1 cellular context compared by ENCODE assay signal in genomic region chr1:50968021-50968883, GRCh38.
TF ChIP-seq lines count a peak whose summit lies in the region.

No MANE protein-coding gene starts in this region.

TF ChIP-seq in K562, 482 proteins besides CTCF, POLR2A, EP300 and RAD21 (continued from another document and continues in another):
- TF ChIP-seq MYNN (IDR thresholded peaks at IDR 0.05) (peak; percentile 49; the same call in 1 of the 2 replicates), MYNN (CRISPR knock-in tag; IDR thresholded peaks at IDR 0.05) (no peak), ZNF212 (CRISPR knock-in tag; IDR thresholded peaks at IDR 0.05) (no peak), CC2D1A (IDR thresholded peaks at IDR 0.05) (no peak), ZNF23 (CRISPR knock-in tag; IDR thresholded peaks at IDR 0.05) (no peak), BACH1 (tag; IDR thresholded peaks at IDR 0.05) (no peak), KLF16 (IDR thresholded peaks at IDR 0.05) (no peak), ZBTB8A (IDR thresholded peaks at IDR 0.05; ENCODE audit: partially characterized antibody) (no peak), DNMT1 (IDR thresholded peaks at IDR 0.05) (no peak), CREBBP (IDR thresholded peaks at IDR 0.05; ENCODE audit: low read depth, low read length) (no peak), DIDO1 (tag; IDR thresholded peaks at IDR 0.05; ENCODE audit: low read depth) (no peak), YBX1 (IDR thresholded peaks at IDR 0.05) (no peak), ZNF780A (CRISPR knock-in tag; IDR thresholded peaks at IDR 0.05) (no peak), CHD2 (IDR thresholded peaks at IDR 0.05; ENCODE audit: low read depth, low read length) (peak; percentile 63), ZNF316 (IDR thresholded peaks at IDR 0.05) (peak; percentile 92), CTBP1 (IDR thresholded peaks at IDR 0.05; ENCODE audit: borderline replicate concordance) (peak; percentile 96), DDX20 (tag; IDR thresholded peaks at IDR 0.05; ENCODE audit: low read depth) (no peak), EZH2 (IDR thresholded peaks at IDR 0.05; ENCODE audit: borderline replicate concordance, low read depth, low read length) (no peak), POU5F1 (IDR thresholded peaks at IDR 0.05; ENCODE audit: borderline replicate concordance, low read depth, low read length, partially characterized antibody) (no peak), NR1H2 (CRISPR knock-in tag; IDR thresholded peaks at IDR 0.05) (no peak), ZNF143 (CRISPR knock-in tag; IDR thresholded peaks at IDR 0.05) (0 out of 2 replicates have a peak, but pooled peaks have one; percentile 47), SMARCE1 (IDR thresholded peaks at IDR 0.05) (peak; percentile 12; the same call in 1 of the 2 replicates), EHMT2 (IDR thresholded peaks at IDR 0.05) (no peak), MBD1 (CRISPR knock-in tag; IDR thresholded peaks at IDR 0.05) (no peak), GATA2 (CRISPR knock-in tag; IDR thresholded peaks at IDR 0.05) (no peak), ZNF174 (CRISPR knock-in tag; IDR thresholded peaks at IDR 0.05) (no peak), RBM25 (IDR thresholded peaks at IDR 0.05; ENCODE audit: low read depth, low read length, severe bottlenecking) (peak; percentile 26), KDM1A (IDR thresholded peaks at IDR 0.05) (0 out of 4 replicates have a peak, but pooled peaks of 1 of the 2 experiments have one; percentile 17), KHSRP (IDR thresholded peaks at IDR 0.05) (no peak), HNRNPL (IDR thresholded peaks at IDR 0.05; ENCODE audit: low read depth, low read length) (peak; percentile 95), RBBP5 (IDR thresholded peaks at IDR 0.05; ENCODE audit: borderline replicate concordance, insufficient read depth, low read length, poor library complexity, severe bottlenecking) (peak; percentile 65), KLF6 (CRISPR knock-in tag; IDR thresholded peaks at IDR 0.05; ENCODE audit: borderline replicate concordance) (no peak), ZNF354B (CRISPR knock-in tag; IDR thresholded peaks at IDR 0.05) (no peak), MAFG (tag; conservative IDR thresholded peaks at IDR 0.05) (peak; percentile 54), MAFK (IDR thresholded peaks at IDR 0.05; ENCODE audit: low read length) (peak; percentile 26; the same call in 1 of the 2 replicates), TCF7L2 (IDR thresholded peaks at IDR 0.05; ENCODE audit: low read depth, low read length) (no peak), PCBP2 (IDR thresholded peaks at IDR 0.05; ENCODE audit: low read depth, low read length, poor library complexity, severe bottlenecking) (no peak), ZNF655 (CRISPR knock-in tag; IDR thresholded peaks at IDR 0.05) (no peak), DEAF1 (CRISPR knock-in tag; IDR thresholded peaks at IDR 0.05) (peak; percentile 42; the same call in 1 of the 2 replicates), ETV5 (CRISPR knock-in tag; IDR thresholded peaks at IDR 0.05; ENCODE audit: low read depth) (no peak), RERE (CRISPR knock-in tag; IDR thresholded peaks at IDR 0.05; ENCODE audit: borderline replicate concordance) (no peak), RFX5 (IDR thresholded peaks at IDR 0.05; ENCODE audit: low read depth, low read length) (no peak), FOXK1 (CRISPR knock-in tag; IDR thresholded peaks at IDR 0.05; ENCODE audit: borderline replicate concordance) (no peak), NR3C1 (CRISPR knock-in tag; IDR thresholded peaks at IDR 0.05) (peak; percentile 79), NFIX (CRISPR knock-in tag; IDR thresholded peaks at IDR 0.05; ENCODE audit: low read depth) (no peak), ZFX (CRISPR knock-in tag; IDR thresholded peaks at IDR 0.05) (peak; percentile 94), KAT2B (IDR thresholded peaks at IDR 0.05; ENCODE audit: low read depth, low read length) (no peak), REST (CRISPR knock-in tag; IDR thresholded peaks at IDR 0.05; ENCODE audit: low read depth) (peak; percentile 87)
- TF ChIP-seq, protein P1, sequence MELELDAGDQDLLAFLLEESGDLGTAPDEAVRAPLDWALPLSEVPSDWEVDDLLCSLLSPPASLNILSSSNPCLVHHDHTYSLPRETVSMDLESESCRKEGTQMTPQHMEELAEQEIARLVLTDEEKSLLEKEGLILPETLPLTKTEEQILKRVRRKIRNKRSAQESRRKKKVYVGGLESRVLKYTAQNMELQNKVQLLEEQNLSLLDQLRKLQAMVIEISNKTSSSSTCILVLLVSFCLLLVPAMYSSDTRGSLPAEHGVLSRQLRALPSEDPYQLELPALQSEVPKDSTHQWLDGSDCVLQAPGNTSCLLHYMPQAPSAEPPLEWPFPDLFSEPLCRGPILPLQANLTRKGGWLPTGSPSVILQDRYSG (tag; conservative IDR thresholded peaks at IDR 0.05; ENCODE audit: low read depth): peak; percentile 46; the same call in 1 of the 2 replicates
- TF ChIP-seq, protein P2, sequence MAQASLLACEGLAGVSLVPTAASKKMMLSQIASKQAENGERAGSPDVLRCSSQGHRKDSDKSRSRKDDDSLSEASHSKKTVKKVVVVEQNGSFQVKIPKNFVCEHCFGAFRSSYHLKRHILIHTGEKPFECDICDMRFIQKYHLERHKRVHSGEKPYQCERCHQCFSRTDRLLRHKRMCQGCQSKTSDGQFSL (CRISPR knock-in tag; IDR thresholded peaks at IDR 0.05): no peak
- TF ChIP-seq, protein P2 (tag; IDR thresholded peaks at IDR 0.05): peak in 1 of 2 experiments; percentile 62; a peak in 2 of 4 replicates
- TF ChIP-seq, protein P3, sequence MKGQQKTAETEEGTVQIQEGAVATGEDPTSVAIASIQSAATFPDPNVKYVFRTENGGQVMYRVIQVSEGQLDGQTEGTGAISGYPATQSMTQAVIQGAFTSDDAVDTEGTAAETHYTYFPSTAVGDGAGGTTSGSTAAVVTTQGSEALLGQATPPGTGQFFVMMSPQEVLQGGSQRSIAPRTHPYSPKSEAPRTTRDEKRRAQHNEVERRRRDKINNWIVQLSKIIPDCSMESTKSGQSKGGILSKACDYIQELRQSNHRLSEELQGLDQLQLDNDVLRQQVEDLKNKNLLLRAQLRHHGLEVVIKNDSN (CRISPR knock-in tag; IDR thresholded peaks at IDR 0.05): 0 out of 2 replicates have a peak, but pooled peaks have one; percentile 27
- TF ChIP-seq, protein P4, sequence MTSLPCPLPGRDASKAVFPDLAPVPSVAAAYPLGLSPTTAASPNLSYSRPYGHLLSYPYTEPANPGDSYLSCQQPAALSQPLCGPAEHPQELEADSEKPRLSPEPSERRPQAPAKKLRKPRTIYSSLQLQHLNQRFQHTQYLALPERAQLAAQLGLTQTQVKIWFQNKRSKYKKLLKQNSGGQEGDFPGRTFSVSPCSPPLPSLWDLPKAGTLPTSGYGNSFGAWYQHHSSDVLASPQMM (CRISPR knock-in tag; IDR thresholded peaks at IDR 0.05): no peak
- TF ChIP-seq, protein P5, sequence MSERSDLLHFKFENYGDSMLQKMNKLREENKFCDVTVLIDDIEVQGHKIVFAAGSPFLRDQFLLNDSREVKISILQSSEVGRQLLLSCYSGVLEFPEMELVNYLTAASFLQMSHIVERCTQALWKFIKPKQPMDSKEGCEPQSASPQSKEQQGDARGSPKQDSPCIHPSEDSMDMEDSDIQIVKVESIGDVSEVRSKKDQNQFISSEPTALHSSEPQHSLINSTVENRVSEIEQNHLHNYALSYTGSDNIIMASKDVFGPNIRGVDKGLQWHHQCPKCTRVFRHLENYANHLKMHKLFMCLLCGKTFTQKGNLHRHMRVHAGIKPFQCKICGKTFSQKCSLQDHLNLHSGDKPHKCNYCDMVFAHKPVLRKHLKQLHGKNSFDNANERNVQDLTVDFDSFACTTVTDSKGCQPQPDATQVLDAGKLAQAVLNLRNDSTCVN (CRISPR knock-in tag; IDR thresholded peaks at IDR 0.05): no peak
